ENCODE assay signal across 24 cellular contexts in the genomic region with DNA sequence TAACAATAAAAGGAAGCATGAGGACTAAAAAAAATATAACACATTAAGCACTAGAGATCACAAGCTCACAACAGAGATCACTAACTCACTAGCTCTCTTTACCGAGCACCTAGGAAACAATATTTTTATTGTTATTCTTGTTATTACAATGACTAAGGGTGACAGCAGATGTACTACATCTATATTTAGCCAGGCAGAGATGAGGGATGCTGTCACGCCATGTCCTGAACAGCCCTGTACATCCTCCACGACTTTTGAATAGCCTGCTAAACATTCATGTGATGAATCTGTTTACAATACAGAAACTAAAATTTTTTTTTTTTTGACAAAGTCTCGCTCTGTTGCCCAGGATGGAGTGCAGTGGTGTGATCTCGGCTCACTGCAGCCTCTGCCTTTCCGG. TPM values are rescaled to one million over a fixed set of nuclear protein-coding genes. Genes with fewer than 3 reads are reported as not detected.
DNase-seq lines count a peak whose midpoint lies in the region; ATAC-seq, FAIRE-seq and TF ChIP-seq lines count a peak whose summit lies in the region.
"Had no signal": no experiment of that assay in that cellular context is flagged by ENCODE, and none has a peak within 500 bp of the region (broad histone marks: within the 10 kb centered on the region; RNA-seq: fewer than 3 reads in every experiment).

No MANE protein-coding gene starts in this region.

- FAIRE-seq in astrocyte (lab: Jason Lieb, UNC): no peak
- FAIRE-seq: GM18507 had no signal

- H3K9me3 Mint-ChIP-seq in astrocyte (ENCODE audit: unreplicated experiment): no peaks in the 10 kb centered on the region
- no peaks in the 10 kb centered on the region for H3K9me3 Mint-ChIP-seq in stimulated activated naive B cell treated with anti-CD40 and anti-IgM and Interleukin-4, amounts not matched to agents 10 μg/mL and 1 μg/mL and 100 μg/mL, for 72 hours
- H3K9me3 Mint-ChIP-seq: activated CD4-positive, alpha-beta T cell treated with anti-CD3 and anti-CD28 coated beads, Interleukin-2, amount 10 ng/mL, durations not matched to agents 7 days and 5 days; stimulated activated effector memory CD8-positive, alpha-beta T cell treated with anti-CD3 and anti-CD28 coated beads, Interleukin-12 subunit alpha, Interleukin-12 subunit beta, amount 100 ng/mL, for 72 hours had no signal

- H3K4me1 ChIP-seq in astrocyte (ENCODE audit: insufficient read depth, low read length) (peaks cover 6% of the 10 kb centered on the region), fibroblast of lung (ENCODE audit: control insufficient read depth, extremely low read depth, insufficient read depth, low read length) (no peaks in the 10 kb centered on the region)
- H3K4me1 ChIP-seq: colonic mucosa, left ventricle myocardium inferior, tibial nerve had no signal

- H3K4me3 Mint-ChIP-seq in astrocyte (ENCODE audit: unreplicated experiment): no peak overlapping the region
- no peak overlapping the region for H3K4me3 Mint-ChIP-seq in stimulated activated naive B cell treated with anti-CD40 and anti-IgM and Interleukin-4, amounts not matched to agents 10 μg/mL and 1 μg/mL and 100 μg/mL, for 72 hours
- H3K4me3 Mint-ChIP-seq: activated CD4-positive, alpha-beta T cell treated with anti-CD3 and anti-CD28 coated beads, Interleukin-2, amount 10 ng/mL, durations not matched to agents 7 days and 5 days; stimulated activated effector memory CD8-positive, alpha-beta T cell treated with anti-CD3 and anti-CD28 coated beads, Interleukin-12 subunit alpha, Interleukin-12 subunit beta, amount 100 ng/mL, for 72 hours had no signal

- peaks cover 11% of the 10 kb centered on the region for H3K4me1 Mint-ChIP-seq in astrocyte (ENCODE audit: low read depth, unreplicated experiment)
- no peaks in the 10 kb centered on the region for H3K4me1 Mint-ChIP-seq in stimulated activated naive B cell treated with anti-CD40 and anti-IgM and Interleukin-4, amounts not matched to agents 10 μg/mL and 1 μg/mL and 100 μg/mL, for 72 hours
- H3K4me1 Mint-ChIP-seq: activated CD4-positive, alpha-beta T cell treated with anti-CD3 and anti-CD28 coated beads, Interleukin-2, amount 10 ng/mL, durations not matched to agents 7 days and 5 days had no signal

- H3K9ac ChIP-seq in astrocyte (ENCODE audit: low read length) (peak overlapping the region; percentile 42), fibroblast of lung (ENCODE audit: insufficient read depth, low read length) (no peak overlapping the region)

- H3K27ac ChIP-seq in astrocyte (ENCODE audit: low read depth, low read length) (peak overlapping the region; percentile 82), fibroblast of lung (ENCODE audit: insufficient read depth, low read length) (no peak overlapping the region)
- H3K27ac ChIP-seq: colonic mucosa, left ventricle myocardium inferior, tibial nerve had no signal

- no peak overlapping the region for H3K27ac Mint-ChIP-seq in astrocyte (ENCODE audit: unreplicated experiment)
- H3K27ac Mint-ChIP-seq in stimulated activated naive B cell treated with anti-CD40 and anti-IgM and Interleukin-4, amounts not matched to agents 10 μg/mL and 1 μg/mL and 100 μg/mL, for 72 hours: peak overlapping the region; percentile 59
- H3K27ac Mint-ChIP-seq: activated CD4-positive, alpha-beta T cell treated with anti-CD3 and anti-CD28 coated beads, Interleukin-2, amount 10 ng/mL, durations not matched to agents 7 days and 5 days; stimulated activated effector memory CD8-positive, alpha-beta T cell treated with anti-CD3 and anti-CD28 coated beads, Interleukin-12 subunit alpha, Interleukin-12 subunit beta, amount 100 ng/mL, for 72 hours had no signal

- H3K4me3 ChIP-seq in astrocyte (ENCODE audit: insufficient read depth, low read depth, low read length) (no peak overlapping the region), fibroblast of lung (replicated peaks in 1 of 4; ENCODE audit: control extremely low read depth in 1 of 4, insufficient read depth in 1 of 4, low read depth in 3 of 4, low read length in 4 of 4) (no peak overlapping the region)
- H3K4me3 ChIP-seq: colonic mucosa, left ventricle myocardium inferior, tibial nerve had no signal

- H3K9me3 ChIP-seq in astrocyte (ENCODE audit: insufficient read depth, low read depth, low read length): no peaks in the 10 kb centered on the region
- H3K9me3 ChIP-seq in fibroblast of lung (ENCODE audit: control insufficient read depth, insufficient read depth, low read depth, low read length): no peaks in the 10 kb centered on the region
- H3K9me3 ChIP-seq: colonic mucosa, left ventricle myocardium inferior, tibial nerve had no signal

- no peak for ATAC-seq in stimulated activated naive B cell treated with anti-CD40 and anti-IgM and Interleukin-4, amounts not matched to agents 10 μg/mL and 1 μg/mL and 100 μg/mL, for 72 hours (replicated peaks)
- ATAC-seq: right cardiac atrium; stimulated activated effector memory CD8-positive, alpha-beta T cell treated with anti-CD3 and anti-CD28 coated beads, Interleukin-12 subunit alpha, Interleukin-12 subunit beta, amount 100 ng/mL, for 72 hours had no signal

- DNase-seq in HCEC 1CT (peak; percentile 86), astrocyte (ENCODE audit: low read depth) (no peak), fibroblast of lung (ENCODE audit: low read depth in 2 of 2) (peak; percentile 14 to 33), SIG-M5 treated with dmso at 0.1 percent for 504 hours (lab: John Stamatoyannopoulos, UW; ENCODE audit: unreplicated experiment) (no peak), GM03348 (ENCODE audit: low spot score) (no peak), kidney glomerular epithelial cell (lab: John Stamatoyannopoulos, UW) (no peak)
- DNase-seq in stimulated activated naive B cell treated with anti-CD40 and anti-IgM and Interleukin-4, amounts not matched to agents 10 μg/mL and 1 μg/mL and 100 μg/mL, for 72 hours: no peak
- DNase-seq: activated CD4-positive, alpha-beta T cell treated with anti-CD3 and anti-CD28 coated beads, Interleukin-2, amount 10 ng/mL, durations not matched to agents 7 days and 5 days; activated CD8-positive, alpha-beta memory T cell treated with anti-CD3 and anti-CD28 coated beads, Interleukin-2, amount 50 U/mL, for 4 hours; activated gamma-delta T cell; AML-193; aorta; colonic mucosa; COR-L47; glutamatergic neuron; left ventricle myocardium inferior; NCI-H1105 treated with DMSO at 0.1 percent for 48 hours; NCI-H2081 treated with DMSO at 0.1 percent for 48 hours; NCI-H446 treated with DMSO at 0.1 percent for 48 hours; occipital lobe; right cardiac atrium had no signal

- H3K36me3 Mint-ChIP-seq in astrocyte (ENCODE audit: low read depth, unreplicated experiment): peaks cover 2% of the 10 kb centered on the region
- peaks cover 30 to 39% of the 10 kb centered on the region in 2 donors for H3K36me3 Mint-ChIP-seq in stimulated activated naive B cell treated with anti-CD40 and anti-IgM and Interleukin-4, amounts not matched to agents 10 μg/mL and 1 μg/mL and 100 μg/mL, for 72 hours

- H3K79me2 ChIP-seq in astrocyte (ENCODE audit: insufficient read depth, low read length): peaks cover 2% of the 10 kb centered on the region
- no peaks in the 10 kb centered on the region for H3K79me2 ChIP-seq in fibroblast of lung (ENCODE audit: control insufficient read depth, insufficient read depth, low read length)

- TF ChIP-seq CTCF in astrocyte (IDR thresholded peaks at IDR 0.05; ENCODE audit: insufficient read depth, low read depth, low read length) (no peak), fibroblast of lung (conservative IDR thresholded peaks at IDR 0.05 in 1 of 2, IDR thresholded peaks at IDR 0.05 in 1 of 2; ENCODE audit: low read depth in 1 of 2, low read length in 2 of 2) (no peak)

- no peaks in the 10 kb centered on the region for H3K27me3 ChIP-seq in astrocyte (ENCODE audit: insufficient read depth, low read length)
- H3K27me3 ChIP-seq in fibroblast of lung (ENCODE audit: control insufficient read depth, insufficient read depth, low read length): no peaks in the 10 kb centered on the region
- H3K27me3 ChIP-seq: colonic mucosa, tibial nerve had no signal

- H3K36me3 ChIP-seq in astrocyte (ENCODE audit: insufficient read depth, low read length) (peaks cover 27% of the 10 kb centered on the region), fibroblast of lung (ENCODE audit: control insufficient read depth, insufficient read depth, low read length) (peaks cover 6% of the 10 kb centered on the region)
- H3K36me3 ChIP-seq: colonic mucosa had no signal

- no peak overlapping the region for H2AFZ ChIP-seq in astrocyte (ENCODE audit: low read depth, low read length)
- no peak overlapping the region for H2AFZ ChIP-seq in fibroblast of lung (ENCODE audit: low read length)

- H3K4me2 ChIP-seq in astrocyte (ENCODE audit: low read length) (peak overlapping the region; percentile 49), fibroblast of lung (ENCODE audit: extremely low read depth, insufficient read depth, low read length) (no peak overlapping the region)

- H4K20me1 ChIP-seq in astrocyte (ENCODE audit: insufficient read depth, low read length) (no peaks in the 10 kb centered on the region), fibroblast of lung (ENCODE audit: control insufficient read depth, extremely low read depth, insufficient read depth, low read length) (no peaks in the 10 kb centered on the region)

- no peaks in the 10 kb centered on the region for H3K27me3 Mint-ChIP-seq in astrocyte (ENCODE audit: low read depth, unreplicated experiment)
- no peaks in the 10 kb centered on the region for H3K27me3 Mint-ChIP-seq in stimulated activated naive B cell treated with anti-CD40 and anti-IgM and Interleukin-4, amounts not matched to agents 10 μg/mL and 1 μg/mL and 100 μg/mL, for 72 hours
- H3K27me3 Mint-ChIP-seq: activated CD4-positive, alpha-beta T cell treated with anti-CD3 and anti-CD28 coated beads, Interleukin-2, amount 10 ng/mL, durations not matched to agents 7 days and 5 days had no signal

RNA-seq across cellular contexts. Expression of a gene that starts 22.7 kb away (rescaled TPM):
- total RNA-seq in astrocyte (20.4 and 26.1 TPM in 2 replicates), fibroblast of lung (13.6 and 20.3 TPM in 2 replicates)
- polyA plus RNA-seq in fibroblast of lung: 21.8 and 22.0 TPM in 2 replicates
- polyA plus RNA-seq in fibroblast of lung (2012): 19.6 and 21.3 TPM in 2 replicates
- 0.31 and 3.0 TPM in 2 replicates for polyA minus RNA-seq in fibroblast of lung (ENCODE audit: low replicate concordance)

RNA-seq across cellular contexts. Expression of a gene that starts 38.9 kb away (rescaled TPM):
- 9.7 and 10.3 TPM in 2 replicates for total RNA-seq in astrocyte
- 10.3 and 12.2 TPM in 2 replicates for total RNA-seq in fibroblast of lung
- 7.4 and 9.8 TPM in 2 replicates for polyA plus RNA-seq in fibroblast of lung
- polyA plus RNA-seq in fibroblast of lung (2012): 5.3 and 6.8 TPM in 2 replicates
- polyA minus RNA-seq in fibroblast of lung (ENCODE audit: low replicate concordance): 0.78 and 1.5 TPM in 2 replicates

RNA-seq across cellular contexts. Expression of a gene that starts 39.1 kb away (rescaled TPM):
- total RNA-seq in astrocyte: 6.5 and 7.1 TPM in 2 replicates
- 19.3 and 23.0 TPM in 2 replicates for total RNA-seq in fibroblast of lung
- 11.2 and 11.3 TPM in 2 replicates for polyA plus RNA-seq in fibroblast of lung
- polyA plus RNA-seq in fibroblast of lung (2012): 6.3 and 7.3 TPM in 2 replicates
- 0.31 and 2.9 TPM in 2 replicates for polyA minus RNA-seq in fibroblast of lung (ENCODE audit: low replicate concordance)

Comparison
In these comparisons a context has a peak if more than half of its experiments do, and no peak if none do; other contexts are left out.
1. DNase-seq: peak in HCEC 1CT (single experiment) and fibroblast of lung (2 of 2); none in astrocyte (single experiment), stimulated activated naive B cell treated with anti-CD40 and anti-IgM and Interleukin-4, amounts not matched to agents 10 μg/mL and 1 μg/mL and 100 μg/mL, for 72 hours (single experiment), SIG-M5 treated with dmso at 0.1 percent for 504 hours (single experiment), GM03348 (single experiment) and kidney glomerular epithelial cell (single experiment).